In genomic region chr1:246784621-246785535, GRCh38 we compare ENCODE assay signal across 9 cellular contexts.
DNase-seq lines count a peak whose midpoint lies in the region; ATAC-seq and TF ChIP-seq lines count a peak whose summit lies in the region.
"Had no signal": no experiment of that assay in that cellular context is flagged by ENCODE, and none has a peak within 500 bp of the region (broad histone marks: within the 10 kb centered on the region; RNA-seq: fewer than 3 reads in every experiment).

No MANE protein-coding gene starts in this region.

- peak; percentile 17 for DNase-seq in GM12865 (ENCODE audit: low read depth)
- DNase-seq in mucosa of descending colon: no peak
- DNase-seq in type B pancreatic cell (ENCODE audit: extremely low spot score, unreplicated experiment): no peak
- DNase-seq in H9: no peak
- DNase-seq in NCI-H748 treated with DMSO at 0.1 percent for 48 hours (lab: John Stamatoyannopoulos, UW): no peak
- no peak for DNase-seq in foreskin melanocyte

- no peak overlapping the region for H4K91ac ChIP-seq in H9 (ENCODE audit: insufficient read length, low read depth, low read length)

- no peak overlapping the region for H2BK12ac ChIP-seq in H9 (ENCODE audit: insufficient read length, low read depth, low read length)

- H3K4me3 Mint-ChIP-seq in activated naive CD4-positive, alpha-beta T cell treated with anti-CD3 and anti-CD28 coated beads, Interleukin-2, amount 50 U/mL, for 24 hours: peak overlapping the region; percentile 16
- H3K4me3 Mint-ChIP-seq in type B pancreatic cell: no peak overlapping the region
- H3K4me3 Mint-ChIP-seq in H9: no peak overlapping the region

- no peak overlapping the region for H3K27ac ChIP-seq in H9 (ENCODE audit: insufficient read length, low read depth, low read length)
- H3K27ac ChIP-seq: SJSA1 had no signal

- no peak overlapping the region for H3K9ac ChIP-seq in H9 (ENCODE audit: extremely low read depth, insufficient read length, low read length)

- H3K23me2 ChIP-seq in H9 (ENCODE audit: insufficient read length, low read depth, low read length, poor library complexity, severe bottlenecking): peaks cover 3% of the 10 kb centered on the region

- no peak overlapping the region for H3K18ac ChIP-seq in H9 (ENCODE audit: insufficient read length, low read depth, low read length)

- no peaks in the 10 kb centered on the region for H4K20me1 ChIP-seq in H9 (ENCODE audit: control insufficient read depth, insufficient read depth, insufficient read length)

- no peak overlapping the region for H2BK20ac ChIP-seq in H9 (ENCODE audit: low read depth, low read length, poor library complexity, severe bottlenecking)

- peak overlapping the region; percentile 17; the same call in 1 of the 2 replicates for H3K4me3 ChIP-seq in GM12865 (ENCODE audit: low read depth, low read length)
- H3K4me3 ChIP-seq in mucosa of descending colon: no peak overlapping the region
- H3K4me3 ChIP-seq: SJSA1 had no signal

- H3K23ac ChIP-seq in H9 (ENCODE audit: insufficient read length, low read depth, low read length): no peak overlapping the region

- ATAC-seq in HG02759 (IDR thresholded peaks at IDR 0.05; ENCODE audit: unreplicated experiment) (peak; percentile 54), mucosa of descending colon (peak; percentile 28)

- H4K8ac ChIP-seq in H9 (replicated peaks; ENCODE audit: insufficient read length, low read depth, low read length): no peak overlapping the region

- H3K79me2 ChIP-seq in H9 (ENCODE audit: insufficient read depth, low read length): no peaks in the 10 kb centered on the region

- no peak overlapping the region; the same call in 1 of the 2 replicates for H3K14ac ChIP-seq in H9 (ENCODE audit: insufficient read depth, low read length)

- H3K27me3 ChIP-seq in H9 (ENCODE audit: insufficient read depth, low read length): no peaks in the 10 kb centered on the region
- H3K27me3 ChIP-seq: SJSA1 had no signal

- no peak overlapping the region for H3K27ac Mint-ChIP-seq in activated naive CD4-positive, alpha-beta T cell treated with anti-CD3 and anti-CD28 coated beads, Interleukin-2, amount 50 U/mL, for 24 hours
- H3K27ac Mint-ChIP-seq in type B pancreatic cell: no peak overlapping the region
- H3K27ac Mint-ChIP-seq in H9: peak overlapping the region in 1 of 3 experiments; percentile 44; a peak in 2 of 7 replicates

- H2BK120ac ChIP-seq in H9 (ENCODE audit: low read depth, low read length, poor library complexity, severe bottlenecking): no peak overlapping the region

- no peak overlapping the region for H3T11ph ChIP-seq in H9 (ENCODE audit: low read length)

- H3K9me3 ChIP-seq in mucosa of descending colon (no peaks in the 10 kb centered on the region), H9 (ENCODE audit: control insufficient read depth, low read depth, low read length) (no peaks in the 10 kb centered on the region)

- no peaks in the 10 kb centered on the region for H3K36me3 Mint-ChIP-seq in activated naive CD4-positive, alpha-beta T cell treated with anti-CD3 and anti-CD28 coated beads, Interleukin-2, amount 50 U/mL, for 24 hours
- H3K36me3 Mint-ChIP-seq in type B pancreatic cell (peaks cover 5% of the 10 kb centered on the region), H9 (ENCODE audit: insufficient read depth in 1 of 3, low read depth in 3 of 3) (peaks cover 0 to 6% (median 0%) of the 10 kb centered on the region in 3 experiments; a peak in 2 of 7 replicates)

- no peak for TF ChIP-seq CTCF in GM12865 (IDR thresholded peaks at IDR 0.05; ENCODE audit: insufficient read depth, low read depth, low read length, missing control alignments)
- no peak for TF ChIP-seq CTCF in mucosa of descending colon (IDR thresholded peaks at IDR 0.05)
- no peak for TF ChIP-seq CTCF in type B pancreatic cell (conservative IDR thresholded peaks at IDR 0.05)
- TF ChIP-seq CTCF in H9 (conservative IDR thresholded peaks at IDR 0.05): no peak

- no peaks in the 10 kb centered on the region for H3K36me3 ChIP-seq in mucosa of descending colon (ENCODE audit: low read depth)

- H2BK5ac ChIP-seq in H9 (ENCODE audit: insufficient read length, low read length): no peak overlapping the region

- peaks cover 19% of the 10 kb centered on the region for H3K4me1 Mint-ChIP-seq in activated naive CD4-positive, alpha-beta T cell treated with anti-CD3 and anti-CD28 coated beads, Interleukin-2, amount 50 U/mL, for 24 hours
- H3K4me1 Mint-ChIP-seq in type B pancreatic cell (ENCODE audit: unreplicated experiment) (peaks cover 4% of the 10 kb centered on the region), H9 (peaks cover 3 to 23% of the 10 kb centered on the region in 2 experiments; a peak in 3 of 4 replicates)

- H3K4me1 ChIP-seq in mucosa of descending colon (ENCODE audit: low read depth) (no peaks in the 10 kb centered on the region), H9 (ENCODE audit: insufficient read depth, low read length) (peaks cover 4% of the 10 kb centered on the region; the same call in 1 of the 2 replicates)

- WGBS in H9 (ENCODE audit: extremely low coverage, insufficient read length, low lambda C conversion rate): no CpG with 5 or more reads among the region's 19 CpGs

- H3K56ac ChIP-seq in H9 (ENCODE audit: insufficient read length, low read depth, low read length): no peak overlapping the region

- no peak overlapping the region for H4K5ac ChIP-seq in H9 (ENCODE audit: insufficient read length, low read depth, low read length)

- H2AK5ac ChIP-seq in H9 (ENCODE audit: insufficient read length, low read length): no peak overlapping the region

- H3K4ac ChIP-seq in H9 (ENCODE audit: low read depth, low read length): no peak overlapping the region

- intact Hi-C loops in mucosa of descending colon (cut with DNase I, micrococcal nuclease): no loop called here

- H3K27me3 Mint-ChIP-seq in activated naive CD4-positive, alpha-beta T cell treated with anti-CD3 and anti-CD28 coated beads, Interleukin-2, amount 50 U/mL, for 24 hours: peaks cover 10% of the 10 kb centered on the region
- H3K27me3 Mint-ChIP-seq in type B pancreatic cell (no peaks in the 10 kb centered on the region), H9 (ENCODE audit: low read depth) (peaks cover 6% of the 10 kb centered on the region; the same call in 1 of the 2 replicates)

- no peak overlapping the region for H2BK15ac ChIP-seq in H9 (ENCODE audit: low read depth, low read length)

- H3K79me1 ChIP-seq in H9 (ENCODE audit: insufficient read depth, low read depth, low read length, poor library complexity, severe bottlenecking): no peaks in the 10 kb centered on the region

- no peak overlapping the region for H3K4me2 ChIP-seq in H9 (ENCODE audit: insufficient read depth, insufficient read length, low read length)

- H2AFZ ChIP-seq in H9 (ENCODE audit: low read length): no peak overlapping the region

- H3K9me3 Mint-ChIP-seq in activated naive CD4-positive, alpha-beta T cell treated with anti-CD3 and anti-CD28 coated beads, Interleukin-2, amount 50 U/mL, for 24 hours: no peaks in the 10 kb centered on the region
- no peaks in the 10 kb centered on the region for H3K9me3 Mint-ChIP-seq in type B pancreatic cell
- peaks cover 0 to 3% of the 10 kb centered on the region in 2 experiments; a peak in 2 of 5 replicates for H3K9me3 Mint-ChIP-seq in H9
